In genomic region chr2:28341208-28341891, GRCh38 we compare ENCODE assay signal across 17 cellular contexts. TPM values are rescaled to one million over a fixed set of nuclear protein-coding genes. Genes with fewer than 3 reads are reported as not detected.
DNase-seq lines count a peak whose midpoint lies in the region; ATAC-seq and TF ChIP-seq lines count a peak whose summit lies in the region.
"Had no signal": no experiment of that assay in that cellular context is flagged by ENCODE, and none has a peak within 500 bp of the region (broad histone marks: within the 10 kb centered on the region; RNA-seq: fewer than 3 reads in every experiment).

No MANE protein-coding gene starts in this region.

- H3K27me3 Mint-ChIP-seq in CD8-positive, alpha-beta memory T cell: no peaks in the 10 kb centered on the region
- H3K27me3 Mint-ChIP-seq: activated CD8-positive, alpha-beta T cell treated with anti-CD3 and anti-CD28 coated beads for 36 hours; B cell had no signal

- TF ChIP-seq POLR2A in sigmoid colon (IDR thresholded peaks at IDR 0.05): no peak

- no peak for TF ChIP-seq EP300 in sigmoid colon (IDR thresholded peaks at IDR 0.05)

- intact Hi-C loops in sigmoid colon (cut with DNase I): loop anchor here (5.0 kb wide), 1 partner anchor 39 kb away; no protein-coding TSS in a partner anchor

- H3K4me1 ChIP-seq in CD8-positive, alpha-beta memory T cell (ENCODE audit: insufficient read depth, low read length): no peaks in the 10 kb centered on the region
- peaks cover 0 to 53% (median 39%) of the 10 kb centered on the region in 4 donors for H3K4me1 ChIP-seq in sigmoid colon

- no peak for DNase-seq in CD8-positive, alpha-beta memory T cell
- DNase-seq in SW480 (ENCODE audit: low spot score): peak; percentile 52
- DNase-seq in fibroblast of mammary gland (ENCODE audit: low read depth): peak; percentile 36
- peak; percentile 59 for DNase-seq in sigmoid colon
- DNase-seq in mucosa of gallbladder (ENCODE audit: low spot score): no peak
- DNase-seq in iPS-NIHi7 (ENCODE audit: extremely low spot score): no peak
- DNase-seq: activated CD8-positive, alpha-beta T cell treated with anti-CD3 and anti-CD28 coated beads for 36 hours; activated effector memory CD4-positive, alpha-beta T cell treated with anti-CD3 and anti-CD28 coated beads, Interleukin-2, amount 50 U/mL, for 16 hours; NCI-H1105; NCI-H2227 treated with DMSO at 0.1 percent for 48 hours; PC-9; stimulated activated CD4-positive, alpha-beta T cell treated with anti-CD3 and anti-CD28 coated beads, Interleukin-2, amount 100 ng/mL, for 48 hours had no signal

- no peak overlapping the region for H3K4me3 ChIP-seq in CD8-positive, alpha-beta memory T cell (ENCODE audit: low read length)
- H3K4me3 ChIP-seq in fibroblast of mammary gland (ENCODE audit: control insufficient read depth, low read depth, low read length): no peak overlapping the region
- no peak overlapping the region for H3K4me3 ChIP-seq in sigmoid colon
- H3K4me3 ChIP-seq: body of pancreas, ovary, PC-9 had no signal

- POLR2A ChIA-PET in CD8-positive, alpha-beta memory T cell (lab: Charles Lee): no interaction called here

- peaks cover 0 to 9% (median 3%) of the 10 kb centered on the region in 3 donors for H3K36me3 Mint-ChIP-seq in CD8-positive, alpha-beta memory T cell

- no peaks in the 10 kb centered on the region for H3K27me3 ChIP-seq in CD8-positive, alpha-beta memory T cell (ENCODE audit: insufficient read depth, low read length, poor library complexity, severe bottlenecking)
- no peaks in the 10 kb centered on the region for H3K27me3 ChIP-seq in sigmoid colon
- H3K27me3 ChIP-seq: body of pancreas, ovary had no signal

- peak overlapping the region in 7 of 8 donors; percentile 31 to 72 (median 68) for H3K27ac Mint-ChIP-seq in CD8-positive, alpha-beta memory T cell
- H3K27ac Mint-ChIP-seq: activated CD8-positive, alpha-beta T cell treated with anti-CD3 and anti-CD28 coated beads for 36 hours had no signal

- ATAC-seq in HG03457 (IDR thresholded peaks at IDR 0.05; ENCODE audit: unreplicated experiment) (no peak), HG03139 (IDR thresholded peaks at IDR 0.05; ENCODE audit: unreplicated experiment) (no peak)
- ATAC-seq: activated CD8-positive, alpha-beta T cell treated with anti-CD3 and anti-CD28 coated beads for 36 hours had no signal

- H3K9me3 ChIP-seq in CD8-positive, alpha-beta memory T cell (ENCODE audit: low read length): no peaks in the 10 kb centered on the region
- H3K9me3 ChIP-seq in sigmoid colon: no peaks in the 10 kb centered on the region
- H3K9me3 ChIP-seq: body of pancreas, ovary had no signal

- no peak overlapping the region for H3K27ac ChIP-seq in CD8-positive, alpha-beta memory T cell (ENCODE audit: low read depth, low read length)
- peak overlapping the region; percentile 63 to 79 (median 70) for H3K27ac ChIP-seq in sigmoid colon
- H3K27ac ChIP-seq: PC-9 had no signal

- H3K4me1 Mint-ChIP-seq in CD8-positive, alpha-beta memory T cell: peaks cover 0 to 6% (median 3%) of the 10 kb centered on the region in 3 donors
- H3K4me1 Mint-ChIP-seq: B cell had no signal

- CTCF ChIA-PET in CD8-positive, alpha-beta memory T cell (lab: Charles Lee): no interaction called here

- H3K4me3 Mint-ChIP-seq in CD8-positive, alpha-beta memory T cell: no peak overlapping the region
- H3K4me3 Mint-ChIP-seq: activated CD8-positive, alpha-beta T cell treated with anti-CD3 and anti-CD28 coated beads for 36 hours; B cell had no signal

- WGBS in sigmoid colon, 2 donors: 46 to 80% methylated on average over 17 of the region's 17 CpGs

- no peaks in the 10 kb centered on the region for H3K36me3 ChIP-seq in CD8-positive, alpha-beta memory T cell (ENCODE audit: insufficient read depth, low read length)
- H3K36me3 ChIP-seq in sigmoid colon: no peaks in the 10 kb centered on the region
- H3K36me3 ChIP-seq: ovary had no signal

- TF ChIP-seq CTCF in fibroblast of mammary gland (conservative IDR thresholded peaks at IDR 0.05; ENCODE audit: control insufficient read depth, insufficient read depth, low read depth, low read length) (no peak), sigmoid colon (IDR thresholded peaks at IDR 0.05) (no peak)

- H3K9me3 Mint-ChIP-seq in CD8-positive, alpha-beta memory T cell: no peaks in the 10 kb centered on the region
- H3K9me3 Mint-ChIP-seq: activated CD8-positive, alpha-beta T cell treated with anti-CD3 and anti-CD28 coated beads for 36 hours had no signal

RNA-seq across cellular contexts. Expression of gene FOSL2, which starts 51.3 kb away (rescaled TPM):
- 10 to 100 TPM; 46.2 to 47.3 TPM for total RNA-seq in CD8-positive, alpha-beta memory T cell
- 14.1 TPM for polyA plus RNA-seq in CD8-positive, alpha-beta memory T cell
- 100 to 1,000 TPM in 1 of 4 donors, 10 to 100 TPM in 3; 38.9 to 208 (median 67.3) TPM for total RNA-seq in sigmoid colon
- 10 to 100 TPM; 30.0 to 66.2 (median 55.0) TPM for polyA plus RNA-seq in sigmoid colon
- 162 TPM for total RNA-seq in mucosa of gallbladder

Comparison
In these comparisons a context has a peak if more than half of its experiments do, and no peak if none do; other contexts are left out.
1. DNase-seq: peak in SW480 (single experiment), fibroblast of mammary gland (single experiment) and sigmoid colon (single experiment); none in CD8-positive, alpha-beta memory T cell (0 of 5), mucosa of gallbladder (single experiment) and iPS-NIHi7 (single experiment).